ENCODE assay signal across 10 cellular contexts in genomic region chr18:22091341-22091740, GRCh38.
"Had no signal": no experiment of that assay in that cellular context is flagged by ENCODE, and none has a peak within 500 bp of the region (broad histone marks: within the 10 kb centered on the region; RNA-seq: fewer than 3 reads in every experiment).

No MANE protein-coding gene starts in this region.

- H3K27ac ChIP-seq: GM23248, HL-60 had no signal

- H3K9me3 Mint-ChIP-seq: HFFc6 had no signal

- DNase-seq: GM23248, GOT3, H7, HFFc6, IMR-90, KG1 had no signal

- FAIRE-seq: K562 had no signal

- H3K4me3 ChIP-seq: GM23248, HAP-1, K562 had no signal

- ATAC-seq: HCT116, K562 had no signal

- H3K4me1 ChIP-seq: HAP-1 had no signal

- H3K36me3 ChIP-seq: HAP-1 had no signal

- H3K27ac Mint-ChIP-seq: HFFc6 had no signal

- H3K4me3 Mint-ChIP-seq: HFFc6 had no signal

- H3K9ac ChIP-seq: GM23248 had no signal
